Comparison of ENCODE assay signal across 2 cellular contexts in the genomic region with DNA sequence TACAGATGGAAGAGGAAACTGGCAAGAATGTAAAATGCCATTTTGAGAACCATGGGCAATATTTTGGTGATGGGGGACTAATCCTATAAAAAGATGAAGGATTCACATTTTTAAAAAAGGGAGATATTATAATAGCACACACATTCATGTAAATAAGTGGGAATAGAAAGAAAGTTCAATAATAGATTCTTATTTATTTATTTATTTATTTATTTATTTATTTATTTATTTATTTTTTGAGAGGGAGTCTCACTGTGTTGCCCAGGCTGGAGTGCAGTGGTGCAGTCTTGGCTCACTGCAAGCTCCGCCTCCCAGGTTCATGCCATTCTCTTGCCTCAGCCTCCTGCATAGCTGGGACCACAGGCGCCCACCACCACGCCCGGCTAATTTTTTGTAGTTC. TPM values are rescaled to one million over a fixed set of nuclear protein-coding genes. Genes with fewer than 3 reads are reported as not detected.
"Had no signal": no experiment of that assay in that cellular context is flagged by ENCODE, and none has a peak within 500 bp of the region (broad histone marks: within the 10 kb centered on the region; RNA-seq: fewer than 3 reads in every experiment).

No MANE protein-coding gene starts in this region.

RNA-seq across cellular contexts. Expression of a gene that starts 24.3 kb away (rescaled TPM):
- total RNA-seq: LHCN-M2, M059J had no signal
